Comparison of ENCODE assay signal across 29 cellular contexts in genomic region chr6:36124881-36125280, GRCh38. TPM values are rescaled to one million over a fixed set of nuclear protein-coding genes. Genes with fewer than 3 reads are reported as not detected.
DNase-seq lines count a peak whose midpoint lies in the region; ATAC-seq, FAIRE-seq and TF ChIP-seq lines count a peak whose summit lies in the region.
"Had no signal": no experiment of that assay in that cellular context is flagged by ENCODE, and none has a peak within 500 bp of the region (broad histone marks: within the 10 kb centered on the region; RNA-seq: fewer than 3 reads in every experiment).

No MANE protein-coding gene starts in this region.

- TF ChIP-seq POLR2A in HepG2 (IDR thresholded peaks at IDR 0.05; ENCODE audit: insufficient read depth in 1 of 2, low read depth in 2 of 2, low read length in 2 of 2), result no peak

- peaks cover 61% of the 10 kb centered on the region for H3K4me1 Mint-ChIP-seq in activated naive CD8-positive, alpha-beta T cell treated with anti-CD3 and anti-CD28 coated beads, Interleukin-2, amount 10 ng/mL, durations not matched to agents 7 days and 5 days
- H3K4me1 Mint-ChIP-seq in activated naive CD8-positive, alpha-beta T cell treated with anti-CD3 and anti-CD28 coated beads, Interleukin-2, amount 50 U/mL, for 24 hours, result peaks cover 88% of the 10 kb centered on the region

- H2AFZ ChIP-seq in HepG2 (ENCODE audit: low read length), result no peak overlapping the region

- H3K79me2 ChIP-seq in HepG2 (ENCODE audit: insufficient read depth, low read length), result no peaks in the 10 kb centered on the region

- no peak overlapping the region for H3K4me3 Mint-ChIP-seq in activated naive CD8-positive, alpha-beta T cell treated with anti-CD3 and anti-CD28 coated beads, Interleukin-2, amount 10 ng/mL, durations not matched to agents 7 days and 5 days
- H3K4me3 Mint-ChIP-seq in activated naive CD8-positive, alpha-beta T cell treated with anti-CD3 and anti-CD28 coated beads, Interleukin-2, amount 50 U/mL, for 24 hours, result no peak overlapping the region
- H3K4me3 Mint-ChIP-seq: endodermal cell had no signal

- intact Hi-C loops in HepG2 (cut with micrococcal nuclease; ENCODE audit: unreplicated experiment) (no loop called here), upper lobe of right lung (cut with DNase I) (no loop called here)

- TF ChIP-seq EP300 in HepG2 (IDR thresholded peaks at IDR 0.05; ENCODE audit: low read depth in 2 of 2, low read length in 2 of 2) (no peak), HepG2 (CRISPR knock-in tag; IDR thresholded peaks at IDR 0.05; ENCODE audit: borderline replicate concordance) (no peak)

- no peak for TF ChIP-seq RAD21 in HepG2 (CRISPR knock-in tag; IDR thresholded peaks at IDR 0.05)

- H3K4me1 ChIP-seq in HepG2 (ENCODE audit: insufficient read depth, low read length) (peaks cover 67% of the 10 kb centered on the region), upper lobe of right lung (peaks cover 38% of the 10 kb centered on the region)

- no peaks in the 10 kb centered on the region for H3K27me3 Mint-ChIP-seq in activated naive CD8-positive, alpha-beta T cell treated with anti-CD3 and anti-CD28 coated beads, Interleukin-2, amount 10 ng/mL, durations not matched to agents 7 days and 5 days
- H3K27me3 Mint-ChIP-seq in activated naive CD8-positive, alpha-beta T cell treated with anti-CD3 and anti-CD28 coated beads, Interleukin-2, amount 50 U/mL, for 24 hours, result no peaks in the 10 kb centered on the region

- POLR2A ChIA-PET in activated naive CD8-positive, alpha-beta T cell treated with anti-CD3 and anti-CD28 coated beads, Interleukin-2, amount 10 ng/mL, durations not matched to agents 7 days and 5 days (lab: Charles Lee), result interaction anchor here (1.0 to 1.9 kb wide), 2 partner anchors 97 kb away, joined by 3 to 8 read pairs; partner anchors contain the start of gene MAPK14
- POLR2A ChIA-PET in HepG2 (lab: Yijun Ruan, JAX), result no interaction called here

- no peaks in the 10 kb centered on the region for H4K20me1 ChIP-seq in HepG2 (ENCODE audit: insufficient read depth, low read length)

- no peak overlapping the region for H3K4me2 ChIP-seq in HepG2 (ENCODE audit: low read depth, low read length)

- H3K27ac ChIP-seq in HepG2 (ENCODE audit: extremely low read length, insufficient read depth, low read length) (no peak overlapping the region), upper lobe of right lung (no peak overlapping the region)
- H3K27ac ChIP-seq: esophagus muscularis mucosa, right lobe of liver, thyroid gland had no signal

- CTCF ChIA-PET in HepG2 (lab: Yijun Ruan, JAX; ENCODE audit: low intra/inter-chr PET ratio, low total read pairs), result interaction anchor here (0.9 to 2.5 kb wide), 2 partner anchors 71 kb away, joined by 4 to 20 read pairs; partner anchors contain the start of gene BRPF3

- no peak overlapping the region for H3K4me3 ChIP-seq in HepG2 (replicated peaks in 1 of 3; ENCODE audit: insufficient read depth in 1 of 3, low read depth in 2 of 3, low read length in 3 of 3)
- no peak overlapping the region for H3K4me3 ChIP-seq in upper lobe of right lung
- H3K4me3 ChIP-seq: MG63, mucosa of descending colon, right lobe of liver, thyroid gland had no signal

- H3K9me3 Mint-ChIP-seq in activated naive CD8-positive, alpha-beta T cell treated with anti-CD3 and anti-CD28 coated beads, Interleukin-2, amount 10 ng/mL, durations not matched to agents 7 days and 5 days, result no peaks in the 10 kb centered on the region
- H3K9me3 Mint-ChIP-seq in activated naive CD8-positive, alpha-beta T cell treated with anti-CD3 and anti-CD28 coated beads, Interleukin-2, amount 50 U/mL, for 24 hours, result no peaks in the 10 kb centered on the region
- H3K9me3 Mint-ChIP-seq: endodermal cell had no signal

- no peaks in the 10 kb centered on the region for H3K9me3 ChIP-seq in HepG2 (ENCODE audit: low read length)
- no peaks in the 10 kb centered on the region for H3K9me3 ChIP-seq in upper lobe of right lung
- H3K9me3 ChIP-seq: esophagus muscularis mucosa, MG63, mucosa of descending colon, right lobe of liver, thyroid gland had no signal

- no peak for DNase-seq in activated naive CD8-positive, alpha-beta T cell treated with anti-CD3 and anti-CD28 coated beads, Interleukin-2, amount 10 ng/mL, durations not matched to agents 7 days and 5 days
- no peak for DNase-seq in activated naive CD8-positive, alpha-beta T cell treated with anti-CD3 and anti-CD28 coated beads, Interleukin-2, amount 50 U/mL, for 24 hours
- DNase-seq in NCI-H510A treated with DMSO at 0.1 percent for 48 hours (lab: John Stamatoyannopoulos, UW) (peak; percentile 52), HepG2 (ENCODE audit: low spot score) (no peak), upper lobe of right lung (peak; percentile 83), cortex of kidney (lab: John Stamatoyannopoulos, UW) (no peak)
- DNase-seq in activated effector memory CD4-positive, alpha-beta T cell treated with anti-CD3 and anti-CD28 coated beads, Interleukin-2, amount 50 U/mL, for 16 hours, result no peak
- no peak for DNase-seq in activated CD4-positive, alpha-beta T cell treated with anti-CD3 and anti-CD28 coated beads, Interleukin-2, amount 50 U/mL, for 1 hour
- DNase-seq: activated CD4-positive, alpha-beta T cell treated with anti-CD3 and anti-CD28 coated beads for 1 hour; activated CD8-positive, alpha-beta memory T cell treated with anti-CD3 and anti-CD28 coated beads for 24 hours; activated naive CD4-positive, alpha-beta T cell treated with Interleukin-2 at 50 U/mL for 16 hours; activated T-cell treated with anti-CD3 and anti-CD28 coated beads, Interleukin-2, amount 50 U/mL, for 1 hour; anterior cingulate cortex; endodermal cell; KBM-7; MG63; mucosa of descending colon; NCI-H226; SHP77 treated with DMSO at 0.1 percent for 48 hours; stimulated activated CD4-positive, alpha-beta T cell treated with anti-CD3 and anti-CD28 coated beads, Interleukin-12 subunit alpha, Interleukin-12 subunit beta, amount 100 ng/mL, for 4 hours; stimulated activated CD4-positive, alpha-beta T cell treated with anti-CD3 and anti-CD28 coated beads, Interleukin-4, amount 100 ng/mL, for 24 hours; stimulated activated naive CD4-positive, alpha-beta T cell treated with Interleukin-2 at 50 U/mL for 16 hours; thyroid gland had no signal

- peak overlapping the region; percentile 21 for H3K27ac Mint-ChIP-seq in activated naive CD8-positive, alpha-beta T cell treated with anti-CD3 and anti-CD28 coated beads, Interleukin-2, amount 10 ng/mL, durations not matched to agents 7 days and 5 days
- H3K27ac Mint-ChIP-seq in activated naive CD8-positive, alpha-beta T cell treated with anti-CD3 and anti-CD28 coated beads, Interleukin-2, amount 50 U/mL, for 24 hours, result no peak overlapping the region
- H3K27ac Mint-ChIP-seq: endodermal cell had no signal

- peaks cover 2% of the 10 kb centered on the region for H3K36me3 Mint-ChIP-seq in activated naive CD8-positive, alpha-beta T cell treated with anti-CD3 and anti-CD28 coated beads, Interleukin-2, amount 10 ng/mL, durations not matched to agents 7 days and 5 days
- no peaks in the 10 kb centered on the region for H3K36me3 Mint-ChIP-seq in activated naive CD8-positive, alpha-beta T cell treated with anti-CD3 and anti-CD28 coated beads, Interleukin-2, amount 50 U/mL, for 24 hours (ENCODE audit: low read depth)

- ATAC-seq in activated naive CD8-positive, alpha-beta T cell treated with anti-CD3 and anti-CD28 coated beads, Interleukin-2, amount 10 ng/mL, durations not matched to agents 7 days and 5 days (ENCODE audit: low read depth), result no peak
- ATAC-seq in activated naive CD8-positive, alpha-beta T cell treated with anti-CD3 and anti-CD28 coated beads, Interleukin-2, amount 50 U/mL, for 24 hours, result no peak
- ATAC-seq in HepG2 (no peak), upper lobe of right lung (peak; percentile 24)
- ATAC-seq: left lobe of liver, mucosa of descending colon, right lobe of liver had no signal

- WGBS in HepG2 (ENCODE audit: low lambda C conversion rate), result 61% methylated on average over 3 of the region's 3 CpGs

- H3K36me3 ChIP-seq in HepG2 (replicated peaks in 1 of 2; ENCODE audit: control insufficient read depth in 1 of 2, insufficient read depth in 2 of 2, low read length in 2 of 2) (no peaks in the 10 kb centered on the region), upper lobe of right lung (no peaks in the 10 kb centered on the region)
- H3K36me3 ChIP-seq: esophagus muscularis mucosa, MG63, right lobe of liver, thyroid gland had no signal

- TF ChIP-seq CTCF in HepG2 (CRISPR knock-in tag; IDR thresholded peaks at IDR 0.05) (no peak), upper lobe of right lung (IDR thresholded peaks at IDR 0.05) (no peak)

- no TSS peak for BruUV-seq in HepG2 (replicated peaks; lab: Mats Ljungman, UMichigan)

- no peak overlapping the region for H3K9ac ChIP-seq in HepG2 (ENCODE audit: insufficient read depth, low read depth, low read length)

- no peak for FAIRE-seq in HepG2 (lab: Jason Lieb, UNC)
- FAIRE-seq: frontal cortex, H54, TTC549 had no signal

- in situ Hi-C loops in HepG2 (cut with HindIII; ENCODE audit: extremely low pct_ligation_motif_present, low pct_unique_long_range_greater_than_20kb), result loop anchor here (5.0 kb wide), 1 partner anchor 237 kb away; no protein-coding TSS in a partner anchor

- H3K27me3 ChIP-seq in HepG2 (ENCODE audit: control insufficient read depth in 1 of 2, insufficient read depth in 2 of 2, low read length in 2 of 2), result no peaks in the 10 kb centered on the region
- no peaks in the 10 kb centered on the region for H3K27me3 ChIP-seq in upper lobe of right lung
- H3K27me3 ChIP-seq: MG63, right lobe of liver, thyroid gland had no signal

RNA-seq across cellular contexts. Expression of gene MAPK13, which starts 5.4 kb away (rescaled TPM):
- 10 to 100 TPM; 40.5 to 41.6 TPM for total RNA-seq in activated naive CD8-positive, alpha-beta T cell treated with anti-CD3 and anti-CD28 coated beads, Interleukin-2, amount 10 ng/mL, durations not matched to agents 7 days and 5 days
- total RNA-seq in HepG2 (2016; rRNA removed; fragmentation: Illumina TruSeq; extraction: Trizol), result 12.7 and 17.8 TPM in 2 replicates
- total RNA-seq in HepG2 (2016; cell fraction: cytosol; rRNA removed; fragmentation: Illumina TruSeq; extraction: Trizol; ENCODE audit: low read depth), result 6.7 and 7.7 TPM in 2 replicates
- total RNA-seq in HepG2 (2016; cell fraction: insoluble cytoplasmic fraction; rRNA removed; fragmentation: Illumina TruSeq; extraction: Trizol), result 13.2 and 13.6 TPM in 2 replicates
- total RNA-seq in HepG2 (2016; cell fraction: membrane; rRNA removed; fragmentation: Illumina TruSeq; extraction: Trizol), result 16.3 and 17.8 TPM in 2 replicates
- 12.2 and 12.8 TPM in 2 replicates for total RNA-seq in HepG2 (2016; cell fraction: nucleus; rRNA removed; fragmentation: Illumina TruSeq; extraction: Trizol)
- polyA plus RNA-seq in HepG2 (2011; rRNA removed), result 43.4 and 48.6 TPM in 2 replicates
- 29.8 and 31.4 TPM in 2 replicates for polyA plus RNA-seq in HepG2 (2011; cell fraction: cytosol; rRNA removed)
- polyA plus RNA-seq in HepG2 (2011; cell fraction: nucleus; rRNA removed), result 203 and 226 TPM in 2 replicates
- polyA plus RNA-seq in HepG2 (2012), result 27.9 and 35.1 TPM in 2 replicates
- polyA plus RNA-seq in HepG2 (2016; cell fraction: cytosol; fragmentation: Illumina TruSeq; extraction: Trizol; ENCODE audit: low read depth), result 19.7 and 23.2 TPM in 2 replicates
- 26.4 and 34.1 TPM in 2 replicates for polyA plus RNA-seq in HepG2 (2016; cell fraction: insoluble cytoplasmic fraction; fragmentation: Illumina TruSeq; extraction: Trizol; ENCODE audit: low read depth)
- polyA plus RNA-seq in HepG2 (2016; cell fraction: membrane; fragmentation: Illumina TruSeq; extraction: Trizol; ENCODE audit: low read depth), result 27.6 and 29.3 TPM in 2 replicates
- polyA plus RNA-seq in HepG2 (2016; cell fraction: nucleus; fragmentation: Illumina TruSeq; extraction: Trizol; ENCODE audit: insufficient read depth, low read depth), result 36.0 and 42.2 TPM in 2 replicates
- polyA minus RNA-seq in HepG2 (2011; rRNA and poly(A)+ RNA removed; ENCODE audit: low replicate concordance), result 3.1 and 49.1 TPM in 2 replicates
- polyA minus RNA-seq in HepG2 (2011; cell fraction: cytosol; rRNA and poly(A)+ RNA removed), result 16.3 and 18.6 TPM in 2 replicates
- 30.6 and 42.0 TPM in 2 replicates for polyA minus RNA-seq in HepG2 (2011; cell fraction: nucleus; rRNA and poly(A)+ RNA removed)
- 71.4 TPM for total RNA-seq in upper lobe of right lung

Comparison
In these comparisons a context has a peak if more than half of its experiments do, and no peak if none do; other contexts are left out.
1. DNase-seq: peak in NCI-H510A treated with DMSO at 0.1 percent for 48 hours (single experiment) and upper lobe of right lung (single experiment); none in activated naive CD8-positive, alpha-beta T cell treated with anti-CD3 and anti-CD28 coated beads, Interleukin-2, amount 10 ng/mL, durations not matched to agents 7 days and 5 days (single experiment), activated naive CD8-positive, alpha-beta T cell treated with anti-CD3 and anti-CD28 coated beads, Interleukin-2, amount 50 U/mL, for 24 hours (single experiment), HepG2 (single experiment), activated effector memory CD4-positive, alpha-beta T cell treated with anti-CD3 and anti-CD28 coated beads, Interleukin-2, amount 50 U/mL, for 16 hours (single experiment), cortex of kidney (single experiment) and activated CD4-positive, alpha-beta T cell treated with anti-CD3 and anti-CD28 coated beads, Interleukin-2, amount 50 U/mL, for 1 hour (single experiment).